Comparison of ENCODE assay signal across 17 cellular contexts in genomic region chr1:168947039-168947438, GRCh38.
DNase-seq lines count a peak whose midpoint lies in the region; ATAC-seq and TF ChIP-seq lines count a peak whose summit lies in the region.
"Had no signal": no experiment of that assay in that cellular context is flagged by ENCODE, and none has a peak within 500 bp of the region (broad histone marks: within the 10 kb centered on the region; RNA-seq: fewer than 3 reads in every experiment).

No MANE protein-coding gene starts in this region.

- no peaks in the 10 kb centered on the region for H3K27me3 ChIP-seq in thyroid gland
- H3K27me3 ChIP-seq: BE2C, SJSA1 had no signal

- DNase-seq in NCI-H1417 (lab: John Stamatoyannopoulos, UW), result peak in 2 of 3 experiments; percentile 18 to 40
- no peak for DNase-seq in NCI-H1417 treated with DMSO at 0.1 percent for 48 hours (lab: John Stamatoyannopoulos, UW)
- DNase-seq in NCI-H146 (lab: John Stamatoyannopoulos, UW), result peak; percentile 51
- DNase-seq in left kidney (ENCODE audit: low read depth, low spot score), result peak; percentile 82
- peak; percentile 69 to 74 for DNase-seq in thyroid gland
- DNase-seq in HUDEP-2 (lab: John Stamatoyannopoulos, UW; ENCODE audit: unreplicated experiment in 76 of 76), result no peak
- DNase-seq: BE2C; Caco-2; CD4-positive, CD25-positive, alpha-beta regulatory T cell; KG1; NCI-H1105 treated with DMSO at 0.1 percent for 48 hours; NCI-H2029; NCI-H2227 treated with DMSO at 0.1 percent for 48 hours; NCI-H510A treated with DMSO at 0.1 percent for 48 hours had no signal

- no peaks in the 10 kb centered on the region for H3K9me3 ChIP-seq in thyroid gland
- H3K9me3 ChIP-seq: BE2C, Caco-2, SJSA1 had no signal

- intact Hi-C loops in thyroid gland (cut with DNase I), result no loop called here

- no peaks in the 10 kb centered on the region for H3K36me3 ChIP-seq in thyroid gland
- H3K36me3 ChIP-seq: BE2C, SJSA1 had no signal

- WGBS in thyroid gland, 2 donors, result 39 to 44% methylated on average over 2 of the region's 2 CpGs

- H3K27ac ChIP-seq in thyroid gland, result peak overlapping the region; percentile 76 to 86 (median 82)
- H3K27ac ChIP-seq: SJSA1 had no signal

- no peak overlapping the region for H3K4me3 ChIP-seq in thyroid gland (replicated peaks in 1 of 3)
- H3K4me3 ChIP-seq: SJSA1 had no signal

- TF ChIP-seq CTCF in thyroid gland (IDR thresholded peaks at IDR 0.05), result no peak

- H3K4me1 ChIP-seq in thyroid gland, result peaks cover 20 to 27% of the 10 kb centered on the region in 2 donors
- H3K4me1 ChIP-seq: BE2C, SJSA1 had no signal

- no peak for ATAC-seq in HG03097 (IDR thresholded peaks at IDR 0.05; ENCODE audit: low FRiP score, unreplicated experiment)
- ATAC-seq: Panc1 had no signal

- no peak for TF ChIP-seq POLR2A in thyroid gland (IDR thresholded peaks at IDR 0.05)

Comparison
In these comparisons a context has a peak if more than half of its experiments do, and no peak if none do; other contexts are left out.
1. DNase-seq: peak in NCI-H1417 (2 of 3), NCI-H146 (single experiment), left kidney (single experiment) and thyroid gland (2 of 2); none in NCI-H1417 treated with DMSO at 0.1 percent for 48 hours (single experiment) and HUDEP-2 (0 of 76).